ENCODE assay signal across 17 cellular contexts in the genomic region with DNA sequence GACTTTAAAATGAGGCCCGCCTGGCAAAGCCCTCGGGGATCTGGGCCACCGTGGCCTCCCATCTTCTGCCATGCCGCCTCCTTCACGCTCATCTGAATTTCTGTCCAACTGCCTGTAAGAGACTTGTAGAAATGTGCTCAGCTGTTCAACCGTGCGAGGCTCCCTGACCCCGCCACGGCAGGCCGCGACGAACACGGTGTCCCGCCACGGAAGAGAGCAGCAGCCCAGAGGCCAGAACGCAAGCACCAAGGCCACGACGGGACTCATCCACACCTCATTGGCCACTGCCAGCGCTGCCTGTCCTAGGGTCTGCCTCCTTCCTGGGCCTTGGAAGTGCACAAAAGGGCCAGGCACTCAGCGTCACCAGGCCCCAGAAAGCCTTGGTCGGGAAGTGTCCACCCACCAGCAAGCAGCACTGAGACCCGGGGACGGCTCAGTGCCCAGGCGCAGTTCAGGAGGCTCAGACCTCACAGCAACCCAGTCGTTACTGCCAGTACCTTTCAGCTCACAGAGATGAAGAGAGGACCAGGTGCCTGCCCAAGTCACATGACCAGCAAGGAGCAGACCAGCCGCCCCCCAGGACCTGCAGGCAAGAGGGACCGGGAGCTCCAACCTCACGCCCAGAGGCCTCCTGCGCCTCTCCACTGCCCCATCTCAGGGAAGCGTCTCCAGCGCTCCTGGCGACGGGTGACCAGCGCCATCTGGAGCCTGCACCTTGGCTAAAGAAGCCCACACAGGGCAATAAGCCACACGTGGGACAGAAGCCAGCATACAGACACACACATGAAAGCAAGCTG.
A peak's percentile ranks its signal among the peaks of the same experiment; 100 is the strongest.
DNase-seq lines count a peak whose midpoint lies in the region; ATAC-seq and TF ChIP-seq lines count a peak whose summit lies in the region.
"Had no signal": no experiment of that assay in that cellular context is flagged by ENCODE, and none has a peak within 500 bp of the region (broad histone marks: within the 10 kb centered on the region; RNA-seq: fewer than 3 reads in every experiment).

No MANE protein-coding gene starts in this region.

- H3K4me3 ChIP-seq in BE2C (ENCODE audit: low read depth, low read length) (no peak overlapping the region), WERI-Rb-1 (ENCODE audit: low read depth, low read length) (no peak overlapping the region)
- H3K4me3 ChIP-seq: Peyer's patch had no signal

- no peaks in the 10 kb centered on the region for H3K9me3 ChIP-seq in BE2C
- no peaks in the 10 kb centered on the region for H3K9me3 ChIP-seq in WERI-Rb-1 (ENCODE audit: severe bottlenecking)
- H3K9me3 ChIP-seq: Peyer's patch had no signal

- H3K36me3 ChIP-seq in BE2C (peaks cover 7% of the 10 kb centered on the region), WERI-Rb-1 (peaks cover 24% of the 10 kb centered on the region)

- in situ Hi-C loops in G401 (cut with HindIII; ENCODE audit: low sequenced_read_pairs), result no loop called here

- DNase-seq in BE2C, result no peak
- peak; percentile 74 for DNase-seq in G401 (ENCODE audit: low spot score)
- no peak for DNase-seq in WERI-Rb-1
- DNase-seq in foreskin keratinocyte, result no peak
- no peak for DNase-seq in SW 1271 (lab: John Stamatoyannopoulos, UW)
- no peak for DNase-seq in NCI-H2227 (lab: John Stamatoyannopoulos, UW; ENCODE audit: unreplicated experiment)
- DNase-seq: COR-L47, DMS153, EL, NCI-H1930, NCI-H2171, NCI-H82, Peyer's patch, SHP77, T-helper 2 cell had no signal

- no peaks in the 10 kb centered on the region for H3K27me3 ChIP-seq in BE2C
- no peaks in the 10 kb centered on the region for H3K27me3 ChIP-seq in WERI-Rb-1 (ENCODE audit: insufficient read depth, low read depth, severe bottlenecking)
- H3K27me3 ChIP-seq in foreskin keratinocyte, result no peaks in the 10 kb centered on the region
- H3K27me3 ChIP-seq: Peyer's patch had no signal

- TF ChIP-seq CTCF in BE2C (IDR thresholded peaks at IDR 0.05; ENCODE audit: low read depth, low read length) (0 out of 2 replicates have a peak, but pooled peaks have one; percentile 8), WERI-Rb-1 (IDR thresholded peaks at IDR 0.05; ENCODE audit: low read depth, low read length) (peak; percentile 13; the same call in 1 of the 2 replicates), foreskin keratinocyte (conservative IDR thresholded peaks at IDR 0.05) (peak; percentile 7)

- H3K27ac ChIP-seq in WERI-Rb-1 (no peak overlapping the region), foreskin keratinocyte (no peak overlapping the region)
- H3K27ac ChIP-seq: Peyer's patch had no signal

- ATAC-seq in foreskin keratinocyte, result no peak
- ATAC-seq in GM19351 (IDR thresholded peaks at IDR 0.05; ENCODE audit: unreplicated experiment), result no peak
- ATAC-seq in HG03045 (IDR thresholded peaks at IDR 0.05; ENCODE audit: unreplicated experiment), result no peak

- H3K4me1 ChIP-seq in BE2C (no peaks in the 10 kb centered on the region; the same call in 1 of the 2 replicates), foreskin keratinocyte (no peaks in the 10 kb centered on the region)
- H3K4me1 ChIP-seq: Peyer's patch had no signal
